In genomic region chr1:63690966-63691365, GRCh38 we compare ENCODE assay signal across 26 cellular contexts.
"Had no signal": no experiment of that assay in that cellular context is flagged by ENCODE, and none has a peak within 500 bp of the region (broad histone marks: within the 10 kb centered on the region; RNA-seq: fewer than 3 reads in every experiment).

No MANE protein-coding gene starts in this region.

- ATAC-seq: activated naive CD8-positive, alpha-beta T cell treated with anti-CD3 and anti-CD28 coated beads, Interleukin-2, amount 50 U/mL, for 24 hours; activated T-helper 17 cell treated with anti-CD3 and anti-CD28 coated beads, Interleukin-2, amount 50 U/mL, for 72 hours; mucosa of descending colon had no signal

- H3K27me3 ChIP-seq: colonic mucosa, ovary, right atrium auricular region, spleen, suprapubic skin, tibial nerve had no signal

- H3K36me3 ChIP-seq: colonic mucosa, neutrophil, ovary, right atrium auricular region, spleen, suprapubic skin, tibial nerve had no signal

- H3K27ac ChIP-seq: colonic mucosa, neutrophil, spleen, suprapubic skin had no signal

- DNase-seq: activated CD4-positive, alpha-beta memory T cell treated with anti-CD3 and anti-CD28 coated beads for 36 hours; activated CD4-positive, alpha-beta T cell treated with anti-CD3 and anti-CD28 coated beads, Interleukin-2, amount 10 ng/mL, durations not matched to agents 24 days and 14 days; activated CD4-positive, CD25-positive, alpha-beta regulatory T cell treated with anti-CD3 and anti-CD28 coated beads, Interleukin-2, amount 50 U/mL, for 72 hours; activated CD8-positive, alpha-beta memory T cell treated with anti-CD3 and anti-CD28 coated beads, Interleukin-2, amount 50 U/mL, for 4 hours; activated gamma-delta T cell treated with Interleukin-2 at 50 U/mL for 16 hours; activated naive CD4-positive, alpha-beta T cell treated with anti-CD3 and anti-CD28 coated beads, Interleukin-2, amount 50 U/mL, for 16 hours; activated naive CD8-positive, alpha-beta T cell treated with anti-CD3 and anti-CD28 coated beads, Interleukin-2, amount 50 U/mL, for 24 hours; activated T-cell treated with anti-CD3 and anti-CD28 coated beads, Interleukin-2, amount 50 U/mL, for 24 hours; anterior cingulate cortex; colonic mucosa; effector memory CD4-positive, alpha-beta T cell; head of caudate nucleus; hippocampal formation; left cardiac atrium; left ventricle myocardium superior; mucosa of descending colon; nephron progenitor cell; ovary; spleen; stimulated activated naive CD4-positive, alpha-beta T cell; T-helper 2 cell had no signal

- H3K4me1 ChIP-seq: colonic mucosa had no signal

- H3K9me3 ChIP-seq: colonic mucosa, mucosa of descending colon, neutrophil, ovary, right atrium auricular region, spleen, suprapubic skin, tibial nerve had no signal

- H3K4me3 ChIP-seq: colonic mucosa, mucosa of descending colon, ovary, right atrium auricular region, spleen, suprapubic skin, tibial nerve had no signal
